8 cellular contexts compared by ENCODE assay signal in genomic region chr20:35743693-35744491, GRCh38. TPM values are rescaled to one million over a fixed set of nuclear protein-coding genes. Genes with fewer than 3 reads are reported as not detected.
DNase-seq lines count a peak whose midpoint lies in the region; ATAC-seq, FAIRE-seq and TF ChIP-seq lines count a peak whose summit lies in the region.

No MANE protein-coding gene starts in this region.

- intact Hi-C loops in posterior vena cava (cut with DNase I) = loop anchor here (1.0 to 2.0 kb wide), 2 partner anchors 8 to 27 kb away; no protein-coding TSS in a partner anchor

- H4K20me1 ChIP-seq in keratinocyte (ENCODE audit: control insufficient read depth, extremely low read depth, insufficient read depth, low read length) = peaks cover 14% of the 10 kb centered on the region

- peaks cover 29% of the 10 kb centered on the region for H3K4me1 Mint-ChIP-seq in activated CD4-positive, alpha-beta T cell treated with anti-CD3 and anti-CD28 coated beads, Interleukin-2, amount 10 ng/mL, durations not matched to agents 7 days and 5 days
- peaks cover 24% of the 10 kb centered on the region for H3K4me1 Mint-ChIP-seq in WTC11

- CTCF ChIA-PET in activated CD4-positive, alpha-beta T cell treated with anti-CD3 and anti-CD28 coated beads, Interleukin-2, amount 10 ng/mL, durations not matched to agents 7 days and 5 days (lab: Charles Lee) = interaction anchor here (0.9 to 4.0 kb wide), 7 partner anchors 14 to 210 kb away, joined by 3 to 25 read pairs (median 5); partner anchors contain the start of genes PHF20 and SCAND1
- CTCF ChIA-PET in WTC11 (lab: Charles Lee) = interaction anchor here (0.6 to 2.9 kb wide), 9 partner anchors 12 to 210 kb away, joined by 3 to 20 read pairs (median 12); partner anchors contain the start of genes PHF20 and SCAND1

- peak overlapping the region; percentile 98 for H3K27ac ChIP-seq in keratinocyte (ENCODE audit: control insufficient read depth, insufficient read depth, low read length)
- H3K27ac ChIP-seq in subcutaneous abdominal adipose tissue (ENCODE audit: low read depth, low read length) = peak overlapping the region; percentile 100

- H3K36me3 ChIP-seq in keratinocyte (ENCODE audit: control insufficient read depth in 2 of 2, extremely low read depth in 1 of 2, insufficient read depth in 2 of 2, low read length in 2 of 2) (peaks cover 3 to 15% of the 10 kb centered on the region in 2 experiments), subcutaneous abdominal adipose tissue (ENCODE audit: control insufficient read depth in 5 of 5, insufficient read depth in 5 of 5, low read length in 5 of 5) (peaks cover 11 to 18% (median 13%) of the 10 kb centered on the region in 5 donors)

- no peaks in the 10 kb centered on the region for H3K27me3 Mint-ChIP-seq in activated CD4-positive, alpha-beta T cell treated with anti-CD3 and anti-CD28 coated beads, Interleukin-2, amount 10 ng/mL, durations not matched to agents 7 days and 5 days
- no peaks in the 10 kb centered on the region for H3K27me3 Mint-ChIP-seq in WTC11 (ENCODE audit: low read depth)

- H3K4me2 ChIP-seq in keratinocyte (ENCODE audit: control insufficient read depth, extremely low read depth, insufficient read depth, low read depth, low read length) = peak overlapping the region; percentile 95

- dilution Hi-C loops in keratinocyte (cut with MboI; ENCODE audit: extremely low pct_ligation_motif_present, low sequenced_read_pairs) = no loop called here

- no peaks in the 10 kb centered on the region for H3K9me3 Mint-ChIP-seq in activated CD4-positive, alpha-beta T cell treated with anti-CD3 and anti-CD28 coated beads, Interleukin-2, amount 10 ng/mL, durations not matched to agents 7 days and 5 days
- no peaks in the 10 kb centered on the region for H3K9me3 Mint-ChIP-seq in WTC11

- TF ChIP-seq CTCF in WTC11 (IDR thresholded peaks at IDR 0.05) (no peak), keratinocyte (optimal IDR thresholded peaks at IDR 0.05 in 1 of 3, IDR thresholded peaks at IDR 0.05 in 1 of 3, conservative IDR thresholded peaks at IDR 0.05 in 1 of 3; ENCODE audit: extremely low read depth in 1 of 3, insufficient read depth in 2 of 3, low read length in 3 of 3) (no peak)

- H3K27ac Mint-ChIP-seq in activated CD4-positive, alpha-beta T cell treated with anti-CD3 and anti-CD28 coated beads, Interleukin-2, amount 10 ng/mL, durations not matched to agents 7 days and 5 days = peak overlapping the region; percentile 100
- H3K27ac Mint-ChIP-seq in WTC11 = peak overlapping the region; percentile 100

- peaks cover 3% of the 10 kb centered on the region for H3K9me1 ChIP-seq in keratinocyte (ENCODE audit: control insufficient read depth, extremely low read depth, insufficient read depth, low read length)

- H3K9ac ChIP-seq in keratinocyte (ENCODE audit: control insufficient read depth, extremely low read depth, insufficient read depth, low read length) (peak overlapping the region; percentile 99), subcutaneous abdominal adipose tissue (ENCODE audit: low read length in 5 of 5) (peak overlapping the region in 2 of 5 donors; percentile 6 to 99)

- H3K4me3 ChIP-seq in keratinocyte (ENCODE audit: control insufficient read depth in 2 of 3, extremely low read depth in 1 of 3, insufficient read depth in 2 of 3, low read depth in 1 of 3, low read length in 3 of 3) (no peak overlapping the region), subcutaneous abdominal adipose tissue (ENCODE audit: low read depth in 1 of 5, low read length in 5 of 5) (peak overlapping the region in 4 of 5 donors; percentile 12 to 95 (median 66))

- no peaks in the 10 kb centered on the region for H3K9me3 ChIP-seq in keratinocyte (ENCODE audit: control insufficient read depth, low read depth, low read length)
- H3K9me3 ChIP-seq in subcutaneous abdominal adipose tissue (ENCODE audit: control insufficient read depth in 5 of 5, low read length in 5 of 5) = no peaks in the 10 kb centered on the region

- POLR2A ChIA-PET in activated CD4-positive, alpha-beta T cell treated with anti-CD3 and anti-CD28 coated beads, Interleukin-2, amount 10 ng/mL, durations not matched to agents 7 days and 5 days (lab: Charles Lee) = interaction anchor here (0.6 to 3.0 kb wide), 7 partner anchors 25 to 210 kb away, joined by 3 to 32 read pairs (median 5); partner anchors contain the start of genes PHF20 and SPAG4
- POLR2A ChIA-PET in WTC11 (lab: Charles Lee) = interaction anchor here (1.0 to 2.2 kb wide), 8 partner anchors 9 to 275 kb away, joined by 3 to 44 read pairs (median 6); partner anchors contain the start of genes ERGIC3, NFS1, PHF20 and ROMO1

- H3K36me3 Mint-ChIP-seq in activated CD4-positive, alpha-beta T cell treated with anti-CD3 and anti-CD28 coated beads, Interleukin-2, amount 10 ng/mL, durations not matched to agents 7 days and 5 days (ENCODE audit: low read depth) = peaks cover 26% of the 10 kb centered on the region
- peaks cover 26% of the 10 kb centered on the region for H3K36me3 Mint-ChIP-seq in WTC11

- H3K79me2 ChIP-seq in keratinocyte (ENCODE audit: control insufficient read depth, insufficient read depth, low read length) = peaks cover 33% of the 10 kb centered on the region

- no peak overlapping the region for H2AFZ ChIP-seq in keratinocyte (ENCODE audit: control insufficient read depth, low read length)

- FAIRE-seq in keratinocyte (lab: Jason Lieb, UNC) = no peak

- H3K27me3 ChIP-seq in keratinocyte (ENCODE audit: control insufficient read depth, extremely low read depth, insufficient read depth, low read length) (no peaks in the 10 kb centered on the region), subcutaneous abdominal adipose tissue (ENCODE audit: control insufficient read depth in 5 of 5, insufficient read depth in 4 of 5, low read length in 5 of 5) (no peaks in the 10 kb centered on the region)

- no peak for ATAC-seq in WTC11
- no peak for ATAC-seq in GM21381 (IDR thresholded peaks at IDR 0.05; ENCODE audit: unreplicated experiment)

- peak overlapping the region; percentile 91 for H3K4me3 Mint-ChIP-seq in activated CD4-positive, alpha-beta T cell treated with anti-CD3 and anti-CD28 coated beads, Interleukin-2, amount 10 ng/mL, durations not matched to agents 7 days and 5 days
- H3K4me3 Mint-ChIP-seq in WTC11 = peak overlapping the region; percentile 98

- DNase-seq in activated CD4-positive, alpha-beta T cell treated with anti-CD3 and anti-CD28 coated beads, Interleukin-2, amount 10 ng/mL, durations not matched to agents 7 days and 5 days = no peak
- no peak for DNase-seq in activated CD4-positive, alpha-beta T cell treated with anti-CD3 and anti-CD28 coated beads for 4 hours
- DNase-seq in WTC11 (ENCODE audit: low spot score) (no peak), keratinocyte (ENCODE audit: low read depth, low spot score) (no peak), posterior vena cava (ENCODE audit: low spot score) (no peak), dedifferentiated amniotic fluid mesenchymal stem cell (ENCODE audit: extremely low spot score) (no peak)

- H3K4me1 ChIP-seq in keratinocyte (ENCODE audit: control insufficient read depth, extremely low read depth, insufficient read depth, low read length) (peaks cover 31% of the 10 kb centered on the region), subcutaneous abdominal adipose tissue (ENCODE audit: control insufficient read depth in 5 of 5, insufficient read depth in 5 of 5, low read length in 5 of 5) (peaks cover 0 to 34% (median 28%) of the 10 kb centered on the region in 5 donors)

RNA-seq across cellular contexts. Expression of gene RBM39, which starts 1.8 kb away (rescaled TPM):
- 100 to 1,000 TPM; 374 to 396 TPM for total RNA-seq in activated CD4-positive, alpha-beta T cell treated with anti-CD3 and anti-CD28 coated beads, Interleukin-2, amount 10 ng/mL, durations not matched to agents 7 days and 5 days
- total RNA-seq in WTC11 (2021) (221 to 231 TPM (median 223 TPM) in 3 replicates), posterior vena cava (100 to 1,000 TPM; 210 to 217 TPM)
- polyA plus RNA-seq in keratinocyte = 37.4 to 146 TPM (median 139 TPM) in 3 replicates
- polyA plus RNA-seq in keratinocyte (2011; ENCODE audit: low read depth) = 675 TPM
- 31.9 and 57.7 TPM in 2 replicates for polyA plus RNA-seq in keratinocyte (2011; cell fraction: cytosol; rRNA removed)
- polyA plus RNA-seq in keratinocyte (2011; cell fraction: nucleus; rRNA removed) = 278 and 326 TPM in 2 replicates
- 116 and 255 TPM in 2 replicates for polyA plus RNA-seq in keratinocyte (2012; ENCODE audit: low replicate concordance)
- 55.9 to 170 TPM (median 84.2 TPM) in 3 replicates for polyA minus RNA-seq in keratinocyte
- polyA minus RNA-seq in keratinocyte (2011; cell fraction: cytosol; rRNA and poly(A)+ RNA removed) = 38.6 TPM
- 128 and 215 TPM in 2 replicates for polyA minus RNA-seq in keratinocyte (2011; cell fraction: nucleus; rRNA and poly(A)+ RNA removed)

RNA-seq across cellular contexts. Expression of gene PHF20, which starts 27.9 kb away (rescaled TPM):
- 10 to 100 TPM; 47.8 to 49.0 TPM for total RNA-seq in activated CD4-positive, alpha-beta T cell treated with anti-CD3 and anti-CD28 coated beads, Interleukin-2, amount 10 ng/mL, durations not matched to agents 7 days and 5 days
- total RNA-seq in WTC11 (2021) (65.8 to 70.0 TPM (median 66.8 TPM) in 3 replicates), posterior vena cava (10 to 100 TPM; 55.2 to 59.6 TPM)
- polyA plus RNA-seq in keratinocyte = 23.2 to 31.9 TPM (median 27.6 TPM) in 3 replicates
- polyA plus RNA-seq in keratinocyte (2011; ENCODE audit: low read depth) = 12.7 TPM
- 24.3 and 33.4 TPM in 2 replicates for polyA plus RNA-seq in keratinocyte (2011; cell fraction: cytosol; rRNA removed)
- polyA plus RNA-seq in keratinocyte (2011; cell fraction: nucleus; rRNA removed) = 31.5 and 35.0 TPM in 2 replicates
- 22.6 and 28.9 TPM in 2 replicates for polyA plus RNA-seq in keratinocyte (2012; ENCODE audit: low replicate concordance)
- polyA minus RNA-seq in keratinocyte = 28.6 to 47.9 TPM (median 43.4 TPM) in 3 replicates
- polyA minus RNA-seq in keratinocyte (2011; cell fraction: cytosol; rRNA and poly(A)+ RNA removed) = 12.9 TPM
- 21.7 and 45.1 TPM in 2 replicates for polyA minus RNA-seq in keratinocyte (2011; cell fraction: nucleus; rRNA and poly(A)+ RNA removed)

RNA-seq across cellular contexts. Expression of gene ROMO1, which starts 44.7 kb away (rescaled TPM):
- total RNA-seq in activated CD4-positive, alpha-beta T cell treated with anti-CD3 and anti-CD28 coated beads, Interleukin-2, amount 10 ng/mL, durations not matched to agents 7 days and 5 days = 100 to 1,000 TPM in 1 of 2 experiments, 10 to 100 TPM in 1; 55.0 to 103 TPM
- 213 to 249 TPM (median 245 TPM) in 3 replicates for total RNA-seq in WTC11 (2021)
- 195 to 348 TPM (median 302 TPM) in 3 replicates for polyA plus RNA-seq in keratinocyte
- 51.5 TPM for polyA plus RNA-seq in keratinocyte (2011; ENCODE audit: low read depth)
- 199 and 547 TPM in 2 replicates for polyA plus RNA-seq in keratinocyte (2011; cell fraction: cytosol; rRNA removed)
- 135 and 162 TPM in 2 replicates for polyA plus RNA-seq in keratinocyte (2011; cell fraction: nucleus; rRNA removed)
- 374 and 403 TPM in 2 replicates for polyA plus RNA-seq in keratinocyte (2012; ENCODE audit: low replicate concordance)
- polyA minus RNA-seq in keratinocyte = 26.7 to 84.6 TPM (median 43.0 TPM) in 3 replicates
- polyA minus RNA-seq in keratinocyte (2011; cell fraction: cytosol; rRNA and poly(A)+ RNA removed) = 147 TPM
- 25.5 and 29.6 TPM in 2 replicates for polyA minus RNA-seq in keratinocyte (2011; cell fraction: nucleus; rRNA and poly(A)+ RNA removed)
- 100 to 1,000 TPM; 126 TPM for total RNA-seq in posterior vena cava

RNA-seq across cellular contexts. Expression of gene NFS1, which starts 44.7 kb away (rescaled TPM):
- 10 to 100 TPM; 33.2 to 36.6 TPM for total RNA-seq in activated CD4-positive, alpha-beta T cell treated with anti-CD3 and anti-CD28 coated beads, Interleukin-2, amount 10 ng/mL, durations not matched to agents 7 days and 5 days
- total RNA-seq in WTC11 (2021) (36.1 to 39.8 TPM (median 36.8 TPM) in 3 replicates), posterior vena cava (10 to 100 TPM; 15.9 to 22.0 TPM)
- polyA plus RNA-seq in keratinocyte = 38.9 to 42.4 TPM (median 39.6 TPM) in 3 replicates
- 5.7 TPM for polyA plus RNA-seq in keratinocyte (2011; ENCODE audit: low read depth)
- polyA plus RNA-seq in keratinocyte (2011; cell fraction: cytosol; rRNA removed) = 44.6 and 44.8 TPM in 2 replicates
- 46.2 and 61.7 TPM in 2 replicates for polyA plus RNA-seq in keratinocyte (2011; cell fraction: nucleus; rRNA removed)
- polyA plus RNA-seq in keratinocyte (2012; ENCODE audit: low replicate concordance) = 19.7 and 25.5 TPM in 2 replicates
- 16.9 to 29.3 TPM (median 27.4 TPM) in 3 replicates for polyA minus RNA-seq in keratinocyte
- 17.6 TPM for polyA minus RNA-seq in keratinocyte (2011; cell fraction: cytosol; rRNA and poly(A)+ RNA removed)
- 17.2 and 25.4 TPM in 2 replicates for polyA minus RNA-seq in keratinocyte (2011; cell fraction: nucleus; rRNA and poly(A)+ RNA removed)

Comparison
In these comparisons a context has a peak if more than half of its experiments do, and no peak if none do; other contexts are left out.
1. H3K4me3 ChIP-seq: peak in subcutaneous abdominal adipose tissue (4 of 5); none in keratinocyte (0 of 3).